4 cellular contexts compared by ENCODE assay signal in genomic region chr18:57297306-57297705, GRCh38. TPM values are rescaled to one million over a fixed set of nuclear protein-coding genes. Genes with fewer than 3 reads are reported as not detected.
"Had no signal": no experiment of that assay in that cellular context is flagged by ENCODE, and none has a peak within 500 bp of the region (broad histone marks: within the 10 kb centered on the region; RNA-seq: fewer than 3 reads in every experiment).

No MANE protein-coding gene starts in this region.

- ATAC-seq: GM12878 had no signal

- H3K4me3 ChIP-seq: GM12878 had no signal

- DNase-seq: GDM1, GF-D8 had no signal

RNA-seq across cellular contexts. Expression of gene ST8SIA3, which starts 55.1 kb away (rescaled TPM):
- total RNA-seq: G401 had no signal
- polyA plus RNA-seq: GM12878 had no signal
